8 cellular contexts compared by ENCODE assay signal in the genomic region with DNA sequence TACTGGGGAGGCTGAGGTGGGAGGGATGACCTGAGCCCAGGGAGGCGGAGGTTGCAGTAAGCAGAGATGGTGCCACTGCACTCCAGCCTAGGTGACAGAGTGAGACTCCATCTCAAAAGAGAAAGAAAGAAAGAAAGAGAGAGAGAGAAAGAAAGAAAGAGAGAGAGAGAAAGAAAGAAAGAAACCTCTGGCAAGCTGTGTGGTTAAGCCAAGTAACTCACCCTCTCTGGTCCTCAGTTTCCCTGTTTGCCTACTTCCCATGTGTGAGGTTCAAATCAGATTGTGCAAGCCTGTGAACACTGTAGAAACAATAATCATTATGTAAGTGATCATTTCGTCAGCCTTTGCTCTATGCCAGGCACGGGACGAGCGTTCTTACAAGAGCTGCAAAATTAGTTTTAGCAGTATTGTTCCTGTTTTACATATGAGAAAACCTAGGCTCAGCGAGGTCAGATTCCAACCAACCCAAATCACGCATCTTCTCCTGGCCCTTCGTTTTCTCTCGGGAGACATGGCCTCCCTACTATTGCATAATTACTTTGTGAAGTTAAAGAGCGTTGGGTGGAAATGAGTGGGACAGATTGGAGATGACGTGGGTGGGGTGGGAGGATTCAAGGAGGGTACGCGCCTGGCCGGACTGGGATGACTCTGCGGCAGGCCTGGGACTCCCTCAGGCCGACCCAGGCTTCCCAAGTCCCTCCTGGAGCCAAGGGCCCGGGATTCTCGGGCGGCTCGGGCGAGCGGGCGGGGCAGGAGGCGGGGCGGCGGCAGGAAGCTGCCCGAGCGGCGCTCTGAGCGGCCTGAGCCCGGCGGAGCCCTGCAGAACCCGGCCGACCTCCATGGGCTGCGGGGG. TPM values are rescaled to one million over a fixed set of nuclear protein-coding genes. Genes with fewer than 3 reads are reported as not detected.
A peak's percentile ranks its signal among the peaks of the same experiment; 100 is the strongest.
DNase-seq lines count a peak whose midpoint lies in the region; ATAC-seq and TF ChIP-seq lines count a peak whose summit lies in the region.

A gene with protein sequence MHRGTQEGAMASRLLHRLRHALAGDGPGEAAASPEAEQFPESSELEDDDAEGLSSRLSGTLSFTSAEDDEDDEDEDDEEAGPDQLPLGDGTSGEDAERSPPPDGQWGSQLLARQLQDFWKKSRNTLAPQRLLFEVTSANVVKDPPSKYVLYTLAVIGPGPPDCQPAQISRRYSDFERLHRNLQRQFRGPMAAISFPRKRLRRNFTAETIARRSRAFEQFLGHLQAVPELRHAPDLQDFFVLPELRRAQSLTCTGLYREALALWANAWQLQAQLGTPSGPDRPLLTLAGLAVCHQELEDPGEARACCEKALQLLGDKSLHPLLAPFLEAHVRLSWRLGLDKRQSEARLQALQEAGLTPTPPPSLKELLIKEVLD (plus strand): TSS at position 770 of the 853 bp plus-strand sequence. CDS start 121 bp downstream, outside the sequence.

- H3K27ac ChIP-seq in gastrocnemius medialis: peak within 1 kb of the TSS; percentile 95 to 97 (median 96)

- ATAC-seq in gastrocnemius medialis: peak; percentile 47 to 57
- ATAC-seq in HG03045 (IDR thresholded peaks at IDR 0.05; ENCODE audit: unreplicated experiment): no peak

- peak within 1 kb of the TSS; percentile 87 for H3K27ac Mint-ChIP-seq in chondrocyte (ENCODE audit: unreplicated experiment)

- H3K9me3 ChIP-seq in gastrocnemius medialis: no peaks in the 10 kb centered on the region

- no peak for TF ChIP-seq CTCF in chondrocyte (IDR thresholded peaks at IDR 0.05)
- TF ChIP-seq CTCF in gastrocnemius medialis (IDR thresholded peaks at IDR 0.05 in 4 of 5, conservative IDR thresholded peaks at IDR 0.05 in 1 of 5): no peak

- peak within 1 kb of the TSS; percentile 73 to 80 (median 79) for H3K4me3 ChIP-seq in gastrocnemius medialis

- in situ Hi-C loops in gastrocnemius medialis (cut with MboI; ENCODE audit: low sequenced_read_pairs in 4 of 4): no loop called here

- H3K36me3 ChIP-seq in gastrocnemius medialis: peaks cover 0 to 13% of the 10 kb centered on the region in 2 donors

- H3K4me3 Mint-ChIP-seq in chondrocyte (ENCODE audit: unreplicated experiment): peak within 1 kb of the TSS; percentile 89

- peak; percentile 17 for DNase-seq in NCI-H1436 (lab: John Stamatoyannopoulos, UW)
- DNase-seq in NCI-H1436 treated with DMSO at 0.1 percent for 48 hours (lab: John Stamatoyannopoulos, UW): no peak
- DNase-seq in Kasumi-1 (lab: John Stamatoyannopoulos, UW): peak; percentile 30 to 38
- DNase-seq in SW480 (ENCODE audit: low spot score): peak; percentile 78
- DNase-seq in chondrocyte (ENCODE audit: low spot score): no peak
- DNase-seq in inferior parietal cortex (ENCODE audit: extremely low spot score): peak; percentile 48
- peak; percentile 70 to 87 for DNase-seq in gastrocnemius medialis

- H3K9me3 Mint-ChIP-seq in chondrocyte (ENCODE audit: low read depth): no peaks in the 10 kb centered on the region

- H3K36me3 Mint-ChIP-seq in chondrocyte (ENCODE audit: low read depth): peaks cover 1% of the 10 kb centered on the region

- H3K27me3 Mint-ChIP-seq in chondrocyte (ENCODE audit: low read depth): no peaks in the 10 kb centered on the region

- H3K4me1 Mint-ChIP-seq in chondrocyte (ENCODE audit: low read depth): peaks cover 50% of the 10 kb centered on the region

- no peaks in the 10 kb centered on the region for H3K27me3 ChIP-seq in gastrocnemius medialis

- H3K4me1 ChIP-seq in gastrocnemius medialis: peaks cover 46 to 66% of the 10 kb centered on the region in 2 donors

- TF ChIP-seq POLR2A in gastrocnemius medialis (IDR thresholded peaks at IDR 0.05): no peak

- intact Hi-C loops in gastrocnemius medialis (cut with DNase I; ENCODE audit: low total_unique reads): loop anchor here (2.0 kb wide), 1 partner anchor 34 kb away; no protein-coding TSS in a partner anchor

RNA-seq across cellular contexts. Expression of the gene that starts here (rescaled TPM):
- total RNA-seq in chondrocyte: 25.2 to 27.7 TPM (median 26.5 TPM) in 3 replicates
- 100 to 1,000 TPM in 2 of 4 donors, 10 to 100 TPM in 2; 35.8 to 114 (median 79.0) TPM for total RNA-seq in gastrocnemius medialis

Comparison
In these comparisons a context has a peak if more than half of its experiments do, and no peak if none do; other contexts are left out.
1. DNase-seq: peak in NCI-H1436 (single experiment), Kasumi-1 (2 of 2), SW480 (single experiment), inferior parietal cortex (single experiment) and gastrocnemius medialis (2 of 2); none in NCI-H1436 treated with DMSO at 0.1 percent for 48 hours (single experiment) and chondrocyte (single experiment).